In the genomic region with DNA sequence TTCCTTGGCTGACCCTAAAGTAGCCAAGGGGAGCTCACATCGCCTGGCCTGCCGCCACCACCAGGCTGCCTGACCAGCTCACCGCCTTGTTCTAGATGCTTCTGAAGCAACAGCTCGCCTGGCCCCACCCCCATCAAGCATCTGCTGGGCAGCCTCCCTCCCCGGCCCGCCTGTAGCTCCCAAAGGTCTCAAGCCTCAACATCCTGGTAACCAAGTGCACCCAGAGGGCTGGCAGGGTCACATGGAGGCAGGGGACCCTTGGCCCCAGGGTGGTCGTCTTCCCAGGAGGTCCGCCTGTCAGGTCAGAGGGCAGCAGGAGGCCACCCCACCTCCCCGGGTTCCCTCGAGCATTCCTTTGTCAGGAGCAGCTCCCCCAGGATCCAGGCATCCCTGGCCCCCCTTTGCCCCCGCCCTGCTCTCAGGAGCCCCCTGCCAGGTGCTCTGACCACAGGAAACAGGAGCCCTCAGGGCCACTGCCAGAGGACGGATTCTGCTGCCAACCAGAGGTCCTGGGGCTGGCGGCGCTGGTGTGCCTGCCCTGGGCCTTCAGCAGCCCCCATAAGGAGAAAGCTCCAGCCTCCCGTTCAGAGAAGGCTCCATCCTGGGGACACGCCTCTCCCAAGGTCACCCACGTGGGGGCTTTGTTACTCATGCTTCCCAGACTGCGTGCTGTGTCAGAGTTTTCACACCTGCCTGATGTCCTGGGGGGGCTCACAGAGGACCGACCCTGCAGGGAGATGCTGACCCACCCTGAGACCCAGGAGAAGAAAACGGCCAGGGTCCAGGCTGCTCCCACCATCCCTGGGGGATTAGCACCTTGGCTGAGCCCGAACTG, we compare ENCODE assay signal across 8 cellular contexts. TPM values are rescaled to one million over a fixed set of nuclear protein-coding genes. Genes with fewer than 3 reads are reported as not detected.
A peak's percentile ranks its signal among the peaks of the same experiment; 100 is the strongest.
DNase-seq lines count a peak whose midpoint lies in the region; ATAC-seq, FAIRE-seq and TF ChIP-seq lines count a peak whose summit lies in the region.

No MANE protein-coding gene starts in this region.

- DNase-seq in activated naive CD8-positive, alpha-beta T cell treated with anti-CD3 and anti-CD28 coated beads for 36 hours: no peak
- DNase-seq in GM12878 (ENCODE audit: low read depth, low spot score): no peak
- peak; percentile 32 for DNase-seq in left kidney (ENCODE audit: low read depth, low spot score)
- no peak for DNase-seq in vagina (ENCODE audit: extremely low spot score in 2 of 2)
- DNase-seq in SKM-1 treated with dmso at 0.1 percent for 144 hours (lab: John Stamatoyannopoulos, UW; ENCODE audit: unreplicated experiment): no peak
- DNase-seq in CD1c-positive myeloid dendritic cell (ENCODE audit: extremely low spot score): no peak
- no peak for DNase-seq in omental fat pad (ENCODE audit: low spot score)

- WGBS in GM12878 (ENCODE audit: insufficient coverage, insufficient replicate concordance, low lambda C conversion rate, missing lambda C conversion rate): 33% methylated on average over 20 of the region's 21 CpGs

- H3K36me3 Mint-ChIP-seq in activated naive CD8-positive, alpha-beta T cell: no peaks in the 10 kb centered on the region
- H3K36me3 Mint-ChIP-seq in activated naive CD8-positive, alpha-beta T cell treated with anti-CD3 and anti-CD28 coated beads for 36 hours: no peaks in the 10 kb centered on the region

- in situ Hi-C loops in GM12878 (cut with MboI): no loop called here

- no peak for TF ChIP-seq EP300 in GM12878 (IDR thresholded peaks at IDR 0.05; ENCODE audit: borderline replicate concordance in 1 of 2, control insufficient read depth in 1 of 2, low read depth in 2 of 2, low read length in 2 of 2)

- H3K36me3 ChIP-seq in GM12878 (ENCODE audit: control insufficient read depth in 2 of 2, insufficient read depth in 2 of 2, low read length in 1 of 2): no peaks in the 10 kb centered on the region
- no peaks in the 10 kb centered on the region for H3K36me3 ChIP-seq in vagina

- ATAC-seq in GM12878 (no peak), omental fat pad (ENCODE audit: low FRiP score) (no peak)

- H3K27me3 ChIP-seq in GM12878 (replicated peaks in 1 of 2; ENCODE audit: control insufficient read depth in 2 of 2, insufficient read depth in 2 of 2, low read length in 1 of 2): no peaks in the 10 kb centered on the region; a peak in 3 of 4 replicates
- H3K27me3 ChIP-seq in vagina: no peaks in the 10 kb centered on the region

- no peak overlapping the region for H3K9ac ChIP-seq in GM12878 (ENCODE audit: control insufficient read depth, insufficient read depth, low read length)

- no TSS peak for BruUV-seq in GM12878 (replicated peaks; lab: Mats Ljungman, UMichigan)

- H3K9me3 Mint-ChIP-seq in activated naive CD8-positive, alpha-beta T cell (ENCODE audit: low read depth): no peaks in the 10 kb centered on the region
- no peaks in the 10 kb centered on the region for H3K9me3 Mint-ChIP-seq in activated naive CD8-positive, alpha-beta T cell treated with anti-CD3 and anti-CD28 coated beads for 36 hours

- no peak overlapping the region for H3K27ac Mint-ChIP-seq in activated naive CD8-positive, alpha-beta T cell
- H3K27ac Mint-ChIP-seq in activated naive CD8-positive, alpha-beta T cell treated with anti-CD3 and anti-CD28 coated beads for 36 hours: no peak overlapping the region

- H3K27ac ChIP-seq in GM12878 (ENCODE audit: control insufficient read depth, insufficient read depth): no peak overlapping the region
- no peak overlapping the region for H3K27ac ChIP-seq in vagina

- TF ChIP-seq POLR2A in GM12878 (IDR thresholded peaks at IDR 0.05; ENCODE audit: low read depth, low read length) (no peak), vagina (IDR thresholded peaks at IDR 0.05) (no peak)

- RAD21 ChIA-PET in GM12878 (lab: Charles Lee; ENCODE audit: unreplicated experiment): interaction anchor here (0.6 to 1.6 kb wide), 10 partner anchors 32 to 732 kb away, joined by 3 to 11 read pairs (median 3); partner anchors contain the start of genes AHRR and PDCD6

- H3K9me3 ChIP-seq in GM12878 (replicated peaks; ENCODE audit: control insufficient read depth, insufficient read depth, low read length) (no peaks in the 10 kb centered on the region), vagina (no peaks in the 10 kb centered on the region)

- H3K4me1 Mint-ChIP-seq in activated naive CD8-positive, alpha-beta T cell (ENCODE audit: low read depth): peaks cover 13% of the 10 kb centered on the region
- H3K4me1 Mint-ChIP-seq in activated naive CD8-positive, alpha-beta T cell treated with anti-CD3 and anti-CD28 coated beads for 36 hours: peaks cover 11% of the 10 kb centered on the region

- H4K20me1 ChIP-seq in GM12878 (ENCODE audit: control insufficient read depth, insufficient read depth): no peaks in the 10 kb centered on the region; the same call in 1 of the 2 replicates

- H3K27me3 Mint-ChIP-seq in activated naive CD8-positive, alpha-beta T cell: peaks cover 2% of the 10 kb centered on the region
- H3K27me3 Mint-ChIP-seq in activated naive CD8-positive, alpha-beta T cell treated with anti-CD3 and anti-CD28 coated beads for 36 hours: no peaks in the 10 kb centered on the region

- TF ChIP-seq CTCF in GM12878 (IDR thresholded peaks at IDR 0.05 in 2 of 3, conservative IDR thresholded peaks at IDR 0.05 in 1 of 3; ENCODE audit: control insufficient read depth in 2 of 3, extremely low read depth in 1 of 3, insufficient read depth in 1 of 3, low read depth in 3 of 3, low read length in 3 of 3) (no peak), vagina (IDR thresholded peaks at IDR 0.05) (no peak), omental fat pad (IDR thresholded peaks at IDR 0.05) (no peak)

- CTCF ChIA-PET in GM12878 (lab: Yijun Ruan, JAX): interaction anchor here (0.7 to 2.5 kb wide), 20 partner anchors 9 to 945 kb away, joined by 3 to 17 read pairs (median 4); partner anchors contain the start of genes CCDC127, PDCD6 and SDHA

- H3K4me2 ChIP-seq in GM12878 (ENCODE audit: control insufficient read depth, insufficient read depth): peak overlapping the region; percentile 50; the same call in 1 of the 2 replicates

- H2AFZ ChIP-seq in GM12878 (ENCODE audit: control insufficient read depth, low read depth, low read length): no peak overlapping the region

- intact Hi-C loops in GM12878 (cut with micrococcal nuclease; ENCODE audit: unreplicated experiment): no loop called here
- intact Hi-C loops in vagina (cut with DNase I): no loop called here

- SMC1A ChIA-PET in GM12878 (lab: Charles Lee; ENCODE audit: uncharacterized antibody, unreplicated experiment): interaction anchor here (0.8 to 2.0 kb wide), 5 partner anchors 31 to 715 kb away, joined by 3 to 9 read pairs (median 3); partner anchors contain the start of genes CCDC127 and SDHA

- no peak for TF ChIP-seq RAD21 in GM12878 (IDR thresholded peaks at IDR 0.05; ENCODE audit: insufficient read depth, low read depth, low read length)

- H3K4me1 ChIP-seq in GM12878 (ENCODE audit: control insufficient read depth, insufficient read depth, low read length) (peaks cover 32% of the 10 kb centered on the region), vagina (peaks cover 21% of the 10 kb centered on the region)

- no peak overlapping the region for H3K4me3 ChIP-seq in GM12878
- H3K4me3 ChIP-seq in vagina: peak overlapping the region; percentile 3 to 12

- no peak for FAIRE-seq in GM12878 (lab: Jason Lieb, UNC)

- H3K79me2 ChIP-seq in GM12878 (ENCODE audit: control insufficient read depth, insufficient read depth, low read length): no peaks in the 10 kb centered on the region

- peak overlapping the region; percentile 51 for H3K4me3 Mint-ChIP-seq in activated naive CD8-positive, alpha-beta T cell
- no peak overlapping the region for H3K4me3 Mint-ChIP-seq in activated naive CD8-positive, alpha-beta T cell treated with anti-CD3 and anti-CD28 coated beads for 36 hours

- POLR2A ChIA-PET in GM12878 (lab: Charles Lee): interaction anchor here (1.0 kb wide), 1 partner anchor 84 kb away, joined by 4 read pairs; the partner anchor contains the start of gene PDCD6

RNA-seq across cellular contexts. Expression of gene LRRC14B, which starts 3.5 kb away (rescaled TPM):
- total RNA-seq in activated naive CD8-positive, alpha-beta T cell treated with anti-CD3 and anti-CD28 coated beads for 36 hours: under 1 TPM in 1 of 2 experiments, not detected in 1; 0.23 TPM
- not detected in 2 replicates for total RNA-seq in GM12878 (2013; cell fraction: nucleolus; rRNA removed)
- 0.06 and 0.16 TPM in 2 replicates for total RNA-seq in GM12878 (2014; rRNA removed)
- total RNA-seq in GM12878 (2014; rRNA removed; fragmentation: Illumina TruSeq; extraction: Trizol): not detected in 2 replicates
- total RNA-seq in GM12878 (2021): 0.31 and 0.32 TPM in 2 replicates
- polyA plus RNA-seq in GM12878 (2011; ENCODE audit: low read depth): not detected
- not detected in 2 replicates for polyA plus RNA-seq in GM12878 (2011; rRNA removed)
- polyA plus RNA-seq in GM12878 (2011; cell fraction: cytosol; rRNA removed): 0.06 and 0.08 TPM in 2 replicates
- not detected in 2 replicates for polyA plus RNA-seq in GM12878 (2011; cell fraction: nucleus; rRNA removed)
- polyA plus RNA-seq in GM12878 (2012): 0.45 and 0.51 TPM in 2 replicates
- polyA plus RNA-seq in GM12878 (2014; fragmentation: Illumina TruSeq; extraction: Trizol): not detected in 2 replicates
- polyA plus RNA-seq in GM12878 (2014; fragmentation: Nextera tagmentation; extraction: Ambion mirVana): not detected
- polyA plus RNA-seq in GM12878 (2014; rRNA removed): 0.06 and 0.18 TPM in 2 replicates
- under 1 TPM; 0.13 to 0.24 TPM for polyA plus RNA-seq in GM12878 (2016; fragmentation: Nextera tagmentation; extraction: Ambion mirVana)
- not detected in 2 replicates for polyA minus RNA-seq in GM12878 (2011; rRNA and poly(A)+ RNA removed)
- polyA minus RNA-seq in GM12878 (2011; cell fraction: cytosol; rRNA and poly(A)+ RNA removed): not detected in 2 replicates
- not detected in 2 replicates for polyA minus RNA-seq in GM12878 (2011; cell fraction: nucleus; rRNA and poly(A)+ RNA removed)
- not detected for total RNA-seq in vagina
- not detected for total RNA-seq in omental fat pad

RNA-seq across cellular contexts. Expression of gene CCDC127, which starts 30.1 kb away (rescaled TPM):
- 1 to 10 TPM; 5.3 to 5.9 TPM for total RNA-seq in activated naive CD8-positive, alpha-beta T cell treated with anti-CD3 and anti-CD28 coated beads for 36 hours
- total RNA-seq in GM12878 (2013; cell fraction: nucleolus; rRNA removed): 7.6 and 9.0 TPM in 2 replicates
- total RNA-seq in GM12878 (2014; rRNA removed): 2.3 and 3.4 TPM in 2 replicates
- 1.9 and 2.1 TPM in 2 replicates for total RNA-seq in GM12878 (2014; rRNA removed; fragmentation: Illumina TruSeq; extraction: Trizol)
- 2.9 and 4.1 TPM in 2 replicates for total RNA-seq in GM12878 (2021)
- polyA plus RNA-seq in GM12878 (2011; ENCODE audit: low read depth): 1.2 TPM
- polyA plus RNA-seq in GM12878 (2011; rRNA removed): 2.1 and 2.2 TPM in 2 replicates
- polyA plus RNA-seq in GM12878 (2011; cell fraction: cytosol; rRNA removed): 2.0 TPM in 2 replicates
- polyA plus RNA-seq in GM12878 (2011; cell fraction: nucleus; rRNA removed): 2.6 and 2.9 TPM in 2 replicates
- 2.5 and 3.4 TPM in 2 replicates for polyA plus RNA-seq in GM12878 (2012)
- 1.4 and 1.9 TPM in 2 replicates for polyA plus RNA-seq in GM12878 (2014; fragmentation: Illumina TruSeq; extraction: Trizol)
- 1 to 10 TPM; 2.8 to 3.8 TPM for polyA plus RNA-seq in GM12878 (2014; fragmentation: Nextera tagmentation; extraction: Ambion mirVana)
- 2.2 and 3.7 TPM in 2 replicates for polyA plus RNA-seq in GM12878 (2014; rRNA removed)
- 1 to 10 TPM; 6.5 to 6.9 TPM for polyA plus RNA-seq in GM12878 (2016; fragmentation: Nextera tagmentation; extraction: Ambion mirVana)
- polyA minus RNA-seq in GM12878 (2011; rRNA and poly(A)+ RNA removed): 2.3 and 2.4 TPM in 2 replicates
- polyA minus RNA-seq in GM12878 (2011; cell fraction: cytosol; rRNA and poly(A)+ RNA removed): 0.94 and 1.2 TPM in 2 replicates
- 4.2 and 8.7 TPM in 2 replicates for polyA minus RNA-seq in GM12878 (2011; cell fraction: nucleus; rRNA and poly(A)+ RNA removed)
- total RNA-seq in vagina: 4.2 TPM
- total RNA-seq in omental fat pad: 10 to 100 TPM in 1 of 4 donors, 1 to 10 TPM in 3; 4.7 to 10.6 (median 5.5) TPM

RNA-seq across cellular contexts. Expression of gene SDHA, which starts 30.3 kb away (rescaled TPM):
- 100 to 1,000 TPM; 146 to 149 TPM for total RNA-seq in activated naive CD8-positive, alpha-beta T cell treated with anti-CD3 and anti-CD28 coated beads for 36 hours
- total RNA-seq in GM12878 (2013; cell fraction: nucleolus; rRNA removed): 220 and 264 TPM in 2 replicates
- total RNA-seq in GM12878 (2014; rRNA removed): 76.7 and 79.9 TPM in 2 replicates
- total RNA-seq in GM12878 (2014; rRNA removed; fragmentation: Illumina TruSeq; extraction: Trizol): 74.9 and 82.0 TPM in 2 replicates
- total RNA-seq in GM12878 (2021): 124 and 128 TPM in 2 replicates
- polyA plus RNA-seq in GM12878 (2011; ENCODE audit: low read depth): 123 TPM
- polyA plus RNA-seq in GM12878 (2011; rRNA removed): 80.6 and 141 TPM in 2 replicates
- polyA plus RNA-seq in GM12878 (2011; cell fraction: cytosol; rRNA removed): 120 and 144 TPM in 2 replicates
- 211 and 246 TPM in 2 replicates for polyA plus RNA-seq in GM12878 (2011; cell fraction: nucleus; rRNA removed)
- 122 and 133 TPM in 2 replicates for polyA plus RNA-seq in GM12878 (2012)
- polyA plus RNA-seq in GM12878 (2014; fragmentation: Illumina TruSeq; extraction: Trizol): 48.0 and 79.2 TPM in 2 replicates
- 100 to 1,000 TPM in 1 of 2 experiments, 10 to 100 TPM in 1; 63.3 to 122 TPM for polyA plus RNA-seq in GM12878 (2014; fragmentation: Nextera tagmentation; extraction: Ambion mirVana)
- 85.5 and 94.7 TPM in 2 replicates for polyA plus RNA-seq in GM12878 (2014; rRNA removed)
- 100 to 1,000 TPM; 193 to 205 TPM for polyA plus RNA-seq in GM12878 (2016; fragmentation: Nextera tagmentation; extraction: Ambion mirVana)
- polyA minus RNA-seq in GM12878 (2011; rRNA and poly(A)+ RNA removed): 192 and 223 TPM in 2 replicates
- 46.5 and 57.5 TPM in 2 replicates for polyA minus RNA-seq in GM12878 (2011; cell fraction: cytosol; rRNA and poly(A)+ RNA removed)
- 129 and 210 TPM in 2 replicates for polyA minus RNA-seq in GM12878 (2011; cell fraction: nucleus; rRNA and poly(A)+ RNA removed)
- 84.7 TPM for total RNA-seq in vagina
- total RNA-seq in omental fat pad: 10 to 100 TPM; 76.5 to 92.8 (median 83.0) TPM
